1 cellular context compared by ENCODE assay signal in the genomic region with DNA sequence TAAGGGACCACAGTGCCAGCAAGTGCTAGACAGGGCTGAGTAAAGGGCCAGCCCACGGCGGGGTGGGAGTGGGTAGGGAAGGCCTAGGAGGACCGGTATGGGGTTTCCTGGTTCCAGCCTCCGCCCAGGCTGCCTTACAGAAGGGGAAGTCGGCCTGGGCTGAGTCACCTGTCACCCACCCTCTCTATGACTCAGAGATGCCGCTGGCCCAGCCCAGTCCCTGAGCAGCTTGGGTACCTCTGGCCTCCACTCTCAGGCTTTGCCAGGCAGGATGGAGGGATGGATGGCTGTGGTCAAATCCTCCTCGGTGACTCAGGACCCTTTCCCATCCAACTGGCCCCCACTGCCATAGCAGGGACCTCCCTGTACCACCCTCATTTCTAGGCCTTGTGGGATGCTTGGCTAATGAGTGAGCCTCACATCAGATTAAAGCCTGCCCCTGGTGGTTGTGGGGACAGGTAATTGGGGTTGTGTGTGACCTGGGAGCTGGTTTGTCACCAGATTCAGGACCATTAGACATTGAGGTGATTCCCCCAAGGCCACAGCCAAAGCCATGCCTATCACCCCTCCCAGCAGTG.
TF ChIP-seq lines count a peak whose summit lies in the region.

No MANE protein-coding gene starts in this region.

TF ChIP-seq in endothelial cell of umbilical vein, 7 proteins besides CTCF, POLR2A, EP300 and RAD21:
- TF ChIP-seq JUN (IDR thresholded peaks at IDR 0.05; ENCODE audit: borderline replicate concordance, insufficient read depth, insufficient read length, low read depth) (peak; percentile 46), FOS (IDR thresholded peaks at IDR 0.05; ENCODE audit: borderline replicate concordance, insufficient read depth, low read length) (peak; percentile 98), GATA2 (IDR thresholded peaks at IDR 0.05; ENCODE audit: insufficient read depth, insufficient read length, low read depth, low read length) (no peak), MYC (IDR thresholded peaks at IDR 0.05; ENCODE audit: low read depth, low read length) (no peak), EZH2 (IDR thresholded peaks at IDR 0.05; ENCODE audit: borderline replicate concordance, low read depth, low read length, severe bottlenecking) (no peak), POLR2AphosphoS5 (IDR thresholded peaks at IDR 0.05; ENCODE audit: insufficient read depth, low read depth, low read length) (peak; percentile 53)
- TF ChIP-seq, protein P1, sequence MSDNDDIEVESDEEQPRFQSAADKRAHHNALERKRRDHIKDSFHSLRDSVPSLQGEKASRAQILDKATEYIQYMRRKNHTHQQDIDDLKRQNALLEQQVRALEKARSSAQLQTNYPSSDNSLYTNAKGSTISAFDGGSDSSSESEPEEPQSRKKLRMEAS (IDR thresholded peaks at IDR 0.05; ENCODE audit: insufficient read depth, insufficient read length), result no peak
